ENCODE assay signal across 8 cellular contexts in the genomic region with DNA sequence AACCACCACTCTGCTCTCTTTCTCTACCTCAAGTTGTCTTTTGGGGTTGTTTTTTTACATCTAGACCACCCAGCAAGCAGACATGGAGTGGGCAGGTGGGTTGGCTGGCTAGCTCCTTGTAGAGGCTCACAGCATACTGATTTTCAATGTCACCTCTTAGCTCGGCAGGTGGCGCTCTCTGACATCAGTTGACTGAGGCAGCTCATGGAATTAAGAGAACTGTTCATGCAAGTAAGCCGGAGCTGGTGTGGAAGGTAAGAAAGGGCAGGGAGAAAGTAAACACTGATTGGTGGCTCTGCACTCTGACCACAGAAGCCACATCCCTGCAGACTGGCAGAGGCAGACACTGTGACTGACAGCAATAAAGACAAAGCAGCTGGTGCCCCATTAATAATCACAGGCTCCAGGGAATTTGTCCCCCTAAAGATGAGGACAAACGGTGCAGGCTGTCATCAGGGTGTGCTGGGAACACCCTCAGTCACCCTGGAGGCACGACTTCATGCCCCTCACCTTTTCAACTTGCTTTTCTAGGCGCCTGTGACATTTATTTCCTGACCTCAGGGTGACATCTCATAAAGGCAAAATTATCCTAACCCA.
A peak's percentile ranks its signal among the peaks of the same experiment; 100 is the strongest.
DNase-seq lines count a peak whose midpoint lies in the region; ATAC-seq and TF ChIP-seq lines count a peak whose summit lies in the region.

No MANE protein-coding gene starts in this region.

- TF ChIP-seq POLR2A in testis (IDR thresholded peaks at IDR 0.05) = no peak
- no peak for TF ChIP-seq POLR2A in gastroesophageal sphincter (IDR thresholded peaks at IDR 0.05)

- no peak overlapping the region for H3K27ac ChIP-seq in testis
- no peak overlapping the region for H3K27ac ChIP-seq in gastroesophageal sphincter

- H3K9me3 Mint-ChIP-seq in brain = peaks cover 0 to 5% (median 0%) of the 10 kb centered on the region in 5 experiments

- H3K27ac Mint-ChIP-seq in brain = peak overlapping the region in 1 of 5 experiments; percentile 25

- no peaks in the 10 kb centered on the region for H3K36me3 Mint-ChIP-seq in brain

- H3K4me1 ChIP-seq in testis = no peaks in the 10 kb centered on the region
- H3K4me1 ChIP-seq in gastroesophageal sphincter = no peaks in the 10 kb centered on the region

- ATAC-seq in gastroesophageal sphincter = no peak

- TF ChIP-seq EP300 in gastroesophageal sphincter (IDR thresholded peaks at IDR 0.05) = no peak

- 35% methylated on average over 6 of the region's 6 CpGs for WGBS in testis, 2 donors
- WGBS in gastroesophageal sphincter (ENCODE audit: low coverage in 1 of 2), 2 donors = 6 to 7% methylated on average over 3 to 5 of the region's 6 CpGs

- H3K9me3 ChIP-seq in testis = no peaks in the 10 kb centered on the region
- H3K9me3 ChIP-seq in gastroesophageal sphincter = no peaks in the 10 kb centered on the region

- H3K27me3 ChIP-seq in testis (no peaks in the 10 kb centered on the region), gastroesophageal sphincter (peaks cover 33% of the 10 kb centered on the region)

- intact Hi-C loops in testis (cut with DNase I; ENCODE audit: low total_unique reads) = no loop called here

- DNase-seq in COR-L47 (lab: John Stamatoyannopoulos, UW) (peak; percentile 74), GM19238 (ENCODE audit: insufficient read length, low spot score) (peak; percentile 23), NK-92 (lab: John Stamatoyannopoulos, UW; ENCODE audit: unreplicated experiment) (peak; percentile 18), kidney tubule cell (ENCODE audit: low spot score) (peak; percentile 78), testis (peak; percentile 79)
- peak; percentile 63 for DNase-seq in Jurkat, Clone E6-1 (ENCODE audit: low read depth, low spot score)

- H3K4me1 Mint-ChIP-seq in brain = peaks cover 10% of the 10 kb centered on the region

- TF ChIP-seq CTCF in brain (conservative IDR thresholded peaks at IDR 0.05) = peak; percentile 63 to 78
- TF ChIP-seq CTCF in testis (IDR thresholded peaks at IDR 0.05) = peak in 2 of 3 experiments; percentile 25 to 27
- peak in 2 of 4 experiments; percentile 5 to 40 for TF ChIP-seq CTCF in gastroesophageal sphincter (IDR thresholded peaks at IDR 0.05)

- H3K4me3 ChIP-seq in Jurkat, Clone E6-1 (ENCODE audit: low read length) = no peak overlapping the region
- H3K4me3 ChIP-seq in testis (no peak overlapping the region), gastroesophageal sphincter (no peak overlapping the region)

- H3K36me3 ChIP-seq in testis (ENCODE audit: low read depth, missing control alignments) (no peaks in the 10 kb centered on the region), gastroesophageal sphincter (no peaks in the 10 kb centered on the region)

- H3K4me3 Mint-ChIP-seq in brain = peak overlapping the region in 1 of 5 experiments; percentile 17

- peaks cover 19% of the 10 kb centered on the region for H3K27me3 Mint-ChIP-seq in brain

Comparison
In these comparisons a context has a peak if more than half of its experiments do, and no peak if none do; other contexts are left out.
1. DNase-seq: peak in every context shown above with its lines; median percentile 79 in testis; 78 in kidney tubule cell; 74 in COR-L47; 63 in Jurkat, Clone E6-1; 23 in GM19238; 18 in NK-92.